In genomic region chr7:156544919-156545715, GRCh38 we compare ENCODE assay signal across 20 cellular contexts.
DNase-seq lines count a peak whose midpoint lies in the region; ATAC-seq, FAIRE-seq and TF ChIP-seq lines count a peak whose summit lies in the region.
"Had no signal": no experiment of that assay in that cellular context is flagged by ENCODE, and none has a peak within 500 bp of the region (broad histone marks: within the 10 kb centered on the region; RNA-seq: fewer than 3 reads in every experiment).

No MANE protein-coding gene starts in this region.

- peaks cover 11% of the 10 kb centered on the region for H3K27me3 Mint-ChIP-seq in activated CD8-positive, alpha-beta T cell treated with anti-CD3 and anti-CD28 coated beads, Interleukin-2, amount 10 ng/mL, durations not matched to agents 7 days and 5 days (ENCODE audit: low read depth)

- H3K9ac ChIP-seq in HepG2 (ENCODE audit: insufficient read depth, low read depth, low read length): no peak overlapping the region

- H3K9me3 Mint-ChIP-seq in activated CD8-positive, alpha-beta T cell treated with anti-CD3 and anti-CD28 coated beads, Interleukin-2, amount 10 ng/mL, durations not matched to agents 7 days and 5 days (ENCODE audit: insufficient read depth): peaks cover 5% of the 10 kb centered on the region

- no peak for TF ChIP-seq POLR2A in HepG2 (IDR thresholded peaks at IDR 0.05; ENCODE audit: insufficient read depth in 1 of 2, low read depth in 2 of 2, low read length in 2 of 2)
- TF ChIP-seq POLR2A in GM12892 (IDR thresholded peaks at IDR 0.05; ENCODE audit: low read depth, low read length): no peak

- H3K27me3 ChIP-seq in Panc1 (ENCODE audit: control insufficient read depth, insufficient read depth, low read length) (no peaks in the 10 kb centered on the region), HepG2 (ENCODE audit: control insufficient read depth in 1 of 2, insufficient read depth in 2 of 2, low read length in 2 of 2) (no peaks in the 10 kb centered on the region)
- H3K27me3 ChIP-seq: breast epithelium, sigmoid colon, testis had no signal

- H3K36me3 ChIP-seq in Panc1 (ENCODE audit: control insufficient read depth, insufficient read depth, low read length) (no peaks in the 10 kb centered on the region), HepG2 (replicated peaks in 1 of 2; ENCODE audit: control insufficient read depth in 1 of 2, insufficient read depth in 2 of 2, low read length in 2 of 2) (no peaks in the 10 kb centered on the region)
- H3K36me3 ChIP-seq: breast epithelium, sigmoid colon had no signal

- no peaks in the 10 kb centered on the region for H3K36me3 Mint-ChIP-seq in activated CD8-positive, alpha-beta T cell treated with anti-CD3 and anti-CD28 coated beads, Interleukin-2, amount 10 ng/mL, durations not matched to agents 7 days and 5 days (ENCODE audit: low read depth)

- no peaks in the 10 kb centered on the region for H4K20me1 ChIP-seq in HepG2 (ENCODE audit: insufficient read depth, low read length)

- H3K4me1 Mint-ChIP-seq in activated CD8-positive, alpha-beta T cell treated with anti-CD3 and anti-CD28 coated beads, Interleukin-2, amount 10 ng/mL, durations not matched to agents 7 days and 5 days (ENCODE audit: low read depth): peaks cover 1% of the 10 kb centered on the region
- H3K4me1 Mint-ChIP-seq: nephron progenitor cell; stimulated activated naive B cell treated with anti-CD40 and anti-IgM and Interleukin-4, amounts not matched to agents 10 μg/mL and 1 μg/mL and 100 μg/mL, for 72 hours had no signal

- intact Hi-C loops in Panc1 (cut with micrococcal nuclease; ENCODE audit: unreplicated experiment) (no loop called here), HepG2 (cut with micrococcal nuclease; ENCODE audit: unreplicated experiment) (no loop called here)

- no peak overlapping the region for H3K27ac Mint-ChIP-seq in activated CD8-positive, alpha-beta T cell treated with anti-CD3 and anti-CD28 coated beads, Interleukin-2, amount 10 ng/mL, durations not matched to agents 7 days and 5 days
- H3K27ac Mint-ChIP-seq: nephron progenitor cell; stimulated activated naive B cell treated with anti-CD40 and anti-IgM and Interleukin-4, amounts not matched to agents 10 μg/mL and 1 μg/mL and 100 μg/mL, for 72 hours had no signal

- CTCF ChIA-PET in Panc1 (lab: Charles Lee): interaction anchor here (0.5 kb wide), 1 partner anchor 750 kb away, joined by 11 read pairs; no protein-coding TSS in a partner anchor
- CTCF ChIA-PET in HepG2 (lab: Yijun Ruan, JAX; ENCODE audit: low intra/inter-chr PET ratio, low total read pairs): no interaction called here
- CTCF ChIA-PET in activated CD8-positive, alpha-beta T cell treated with anti-CD3 and anti-CD28 coated beads, Interleukin-2, amount 10 ng/mL, durations not matched to agents 7 days and 5 days (lab: Charles Lee): no interaction called here

- no peak overlapping the region for H2AFZ ChIP-seq in HepG2 (ENCODE audit: low read length)

- no TSS peak for BruUV-seq in Panc1 (replicated peaks; lab: Mats Ljungman, UMichigan)
- BruUV-seq in HepG2 (replicated peaks; lab: Mats Ljungman, UMichigan): no TSS peak

- 81% methylated on average over 9 of the region's 11 CpGs for WGBS in HepG2 (ENCODE audit: low lambda C conversion rate)

- FAIRE-seq in HepG2 (lab: Jason Lieb, UNC) (peak; percentile 18), GM12892 (lab: Jason Lieb, UNC) (no peak)
- FAIRE-seq: endometrium had no signal

- H3K27ac ChIP-seq in Panc1 (ENCODE audit: low read length) (no peak overlapping the region), HepG2 (ENCODE audit: extremely low read length, insufficient read depth, low read length) (peak overlapping the region; percentile 38)
- H3K27ac ChIP-seq: breast epithelium, sigmoid colon, testis had no signal

- H3K4me3 Mint-ChIP-seq in activated CD8-positive, alpha-beta T cell treated with anti-CD3 and anti-CD28 coated beads, Interleukin-2, amount 10 ng/mL, durations not matched to agents 7 days and 5 days: no peak overlapping the region
- H3K4me3 Mint-ChIP-seq: nephron progenitor cell; stimulated activated naive B cell treated with anti-CD40 and anti-IgM and Interleukin-4, amounts not matched to agents 10 μg/mL and 1 μg/mL and 100 μg/mL, for 72 hours had no signal

- no peaks in the 10 kb centered on the region for H3K4me1 ChIP-seq in Panc1 (ENCODE audit: control insufficient read depth, insufficient read depth, low read length)
- H3K4me1 ChIP-seq in HepG2 (ENCODE audit: insufficient read depth, low read length): peaks cover 12% of the 10 kb centered on the region
- H3K4me1 ChIP-seq: breast epithelium, sigmoid colon, testis had no signal

- DNase-seq in COLO668 (lab: John Stamatoyannopoulos, UW; ENCODE audit: unreplicated experiment) (peak; percentile 14), HuH-7 (ENCODE audit: low spot score) (peak; percentile 52), Panc1 (ENCODE audit: low read depth, low spot score) (no peak), HepG2 (ENCODE audit: low spot score) (peak; percentile 60), mesenteric fat pad (ENCODE audit: low spot score) (no peak), GM12892 (ENCODE audit: insufficient read length) (no peak)
- no peak for DNase-seq in activated CD8-positive, alpha-beta T cell treated with anti-CD3 and anti-CD28 coated beads, Interleukin-2, amount 10 ng/mL, durations not matched to agents 7 days and 5 days
- DNase-seq: activated CD4-positive, alpha-beta T cell treated with anti-CD3 and anti-CD28 coated beads for 48 hours; activated CD8-positive, alpha-beta memory T cell treated with anti-CD3 and anti-CD28 coated beads, Interleukin-2, amount 50 U/mL, for 4 hours; activated gamma-delta T cell treated with Interleukin-2 at 50 U/mL for 16 hours; cortex of kidney; NCI-H1694; nephron progenitor cell; sigmoid colon; stimulated activated naive B cell treated with anti-CD40 and anti-IgM and Interleukin-4, amounts not matched to agents 10 μg/mL and 1 μg/mL and 100 μg/mL, for 72 hours; testis had no signal

- H3K4me3 ChIP-seq in Panc1 (ENCODE audit: low read depth in 2 of 2, low read length in 2 of 2): no peak overlapping the region
- H3K4me3 ChIP-seq in HepG2 (replicated peaks in 1 of 3; ENCODE audit: insufficient read depth in 1 of 3, low read depth in 2 of 3, low read length in 3 of 3): no peak overlapping the region
- H3K4me3 ChIP-seq: breast epithelium, sigmoid colon, testis had no signal

- TF ChIP-seq EP300 in HepG2 (IDR thresholded peaks at IDR 0.05; ENCODE audit: low read depth in 2 of 2, low read length in 2 of 2): 0 out of 4 replicates have a peak, but pooled peaks of 1 of the 2 experiments have one; percentile 18
- TF ChIP-seq EP300 in HepG2 (CRISPR knock-in tag; IDR thresholded peaks at IDR 0.05; ENCODE audit: borderline replicate concordance): no peak

- POLR2A ChIA-PET in Panc1 (lab: Charles Lee) (no interaction called here), HepG2 (lab: Yijun Ruan, JAX) (interaction anchor here (0.6 to 1.3 kb wide), 2 partner anchors 18 to 64 kb away, joined by 3 to 6 read pairs; no protein-coding TSS in a partner anchor)
- POLR2A ChIA-PET in activated CD8-positive, alpha-beta T cell treated with anti-CD3 and anti-CD28 coated beads, Interleukin-2, amount 10 ng/mL, durations not matched to agents 7 days and 5 days (lab: Charles Lee): no interaction called here

- in situ Hi-C loops in Panc1 (cut with HindIII; ENCODE audit: low pct_unique_long_range_greater_than_20kb, low sequenced_read_pairs): no loop called here
- in situ Hi-C loops in HepG2 (cut with HindIII; ENCODE audit: extremely low pct_ligation_motif_present, low pct_unique_long_range_greater_than_20kb): no loop called here

- TF ChIP-seq RAD21 in HepG2 (CRISPR knock-in tag; IDR thresholded peaks at IDR 0.05): peak; percentile 16; the same call in 1 of the 2 replicates

- H3K79me2 ChIP-seq in HepG2 (ENCODE audit: insufficient read depth, low read length): no peaks in the 10 kb centered on the region

- ATAC-seq in Panc1 (peak; percentile 56; the same call in 1 of the 2 replicates), HepG2 (peak; percentile 63), GM21367 (IDR thresholded peaks at IDR 0.05; ENCODE audit: unreplicated experiment) (no peak)
- ATAC-seq in activated CD8-positive, alpha-beta T cell treated with anti-CD3 and anti-CD28 coated beads, Interleukin-2, amount 10 ng/mL, durations not matched to agents 7 days and 5 days: no peak
- ATAC-seq: Right ventricle myocardium inferior; stimulated activated naive B cell treated with anti-CD40 and anti-IgM and Interleukin-4, amounts not matched to agents 10 μg/mL and 1 μg/mL and 100 μg/mL, for 72 hours had no signal

- H3K9me3 ChIP-seq in Panc1 (ENCODE audit: control insufficient read depth, insufficient read depth, low read depth, low read length): no peaks in the 10 kb centered on the region
- H3K9me3 ChIP-seq in HepG2 (ENCODE audit: low read length): no peaks in the 10 kb centered on the region
- H3K9me3 ChIP-seq: sigmoid colon, testis had no signal

- TF ChIP-seq CTCF in Panc1 (IDR thresholded peaks at IDR 0.05) (no peak), HepG2 (CRISPR knock-in tag; IDR thresholded peaks at IDR 0.05) (peak; percentile 66)

- H3K4me2 ChIP-seq in HepG2 (ENCODE audit: low read depth, low read length): no peak overlapping the region

TF ChIP-seq in HepG2, 621 proteins besides CTCF, POLR2A, EP300 and RAD21 (continues in another document):
- TF ChIP-seq SALL1 (CRISPR knock-in tag; IDR thresholded peaks at IDR 0.05) (peak; percentile 44), KLF11 (CRISPR knock-in tag; IDR thresholded peaks at IDR 0.05) (no peak), HOMEZ (CRISPR knock-in tag; IDR thresholded peaks at IDR 0.05; ENCODE audit: low read depth) (peak; percentile 68; the same call in 1 of the 2 replicates), FOXP1 (IDR thresholded peaks at IDR 0.05) (no peak), FOXP1 (CRISPR knock-in tag; IDR thresholded peaks at IDR 0.05) (no peak), NBN (conservative IDR thresholded peaks at IDR 0.05) (no peak), ONECUT2 (CRISPR knock-in tag; IDR thresholded peaks at IDR 0.05) (0 out of 2 replicates have a peak, but pooled peaks have one; percentile 24)

Comparison
In these comparisons a context has a peak if more than half of its experiments do, and no peak if none do; other contexts are left out.
1. DNase-seq: peak in COLO668 (single experiment), HuH-7 (single experiment) and HepG2 (single experiment); none in Panc1 (single experiment), mesenteric fat pad (single experiment), activated CD8-positive, alpha-beta T cell treated with anti-CD3 and anti-CD28 coated beads, Interleukin-2, amount 10 ng/mL, durations not matched to agents 7 days and 5 days (single experiment) and GM12892 (single experiment).
2. ATAC-seq: peak in Panc1 (single experiment) and HepG2 (single experiment); none in activated CD8-positive, alpha-beta T cell treated with anti-CD3 and anti-CD28 coated beads, Interleukin-2, amount 10 ng/mL, durations not matched to agents 7 days and 5 days (single experiment) and GM21367 (single experiment).